In genomic region chr1:111275079-111275478, GRCh38 we compare ENCODE assay signal across 8 cellular contexts. TPM values are rescaled to one million over a fixed set of nuclear protein-coding genes. Genes with fewer than 3 reads are reported as not detected.
DNase-seq lines count a peak whose midpoint lies in the region; ATAC-seq, FAIRE-seq and TF ChIP-seq lines count a peak whose summit lies in the region.

No MANE protein-coding gene starts in this region.

- no peak overlapping the region for H3K27ac ChIP-seq in pancreas
- H3K27ac ChIP-seq in brain microvascular endothelial cell, result no peak overlapping the region

- no peak overlapping the region for H3K4me3 Mint-ChIP-seq in type B pancreatic cell

- no peaks in the 10 kb centered on the region for H3K4me1 Mint-ChIP-seq in type B pancreatic cell (ENCODE audit: unreplicated experiment)

- intact Hi-C loops in pancreas (cut with DNase I), result no loop called here

- H3K4me1 ChIP-seq in pancreas, result no peaks in the 10 kb centered on the region

- no peak overlapping the region for H3K27ac Mint-ChIP-seq in type B pancreatic cell

- H3K36me3 ChIP-seq in bronchial epithelial cell (ENCODE audit: control insufficient read depth, insufficient read depth, low read length) (no peaks in the 10 kb centered on the region), pancreas (no peaks in the 10 kb centered on the region), brain microvascular endothelial cell (replicated peaks) (no peaks in the 10 kb centered on the region)

- H3K9me3 Mint-ChIP-seq in type B pancreatic cell, result no peaks in the 10 kb centered on the region

- no peak for TF ChIP-seq POLR2A in GM12891 (IDR thresholded peaks at IDR 0.05; ENCODE audit: low read depth, low read length)

- TF ChIP-seq CTCF in bronchial epithelial cell (IDR thresholded peaks at IDR 0.05; ENCODE audit: insufficient read depth, low read length, severe bottlenecking), result no peak
- no peak for TF ChIP-seq CTCF in pancreas (IDR thresholded peaks at IDR 0.05)
- no peak for TF ChIP-seq CTCF in brain microvascular endothelial cell (IDR thresholded peaks at IDR 0.05; ENCODE audit: low read depth, low read length, missing control alignments)
- no peak for TF ChIP-seq CTCF in type B pancreatic cell (conservative IDR thresholded peaks at IDR 0.05)

- H3K9me3 ChIP-seq in pancreas, result no peaks in the 10 kb centered on the region

- DNase-seq in ELR (ENCODE audit: low read depth), result peak; percentile 66
- peak; percentile 97 for DNase-seq in M059J (ENCODE audit: low read depth)
- DNase-seq in bronchial epithelial cell (ENCODE audit: low read depth), result peak; percentile 77
- DNase-seq in pancreas, result no peak
- DNase-seq in brain microvascular endothelial cell, result no peak
- no peak for DNase-seq in type B pancreatic cell (ENCODE audit: extremely low spot score, unreplicated experiment)
- no peak for DNase-seq in GM12891 (ENCODE audit: insufficient read length, low spot score)

- in situ Hi-C loops in brain microvascular endothelial cell (cut with HindIII; ENCODE audit: low pct_ligation_motif_present, low sequenced_read_pairs), result no loop called here

- no peak overlapping the region for H3K4me3 ChIP-seq in bronchial epithelial cell (ENCODE audit: low read depth, low read length)
- no peak overlapping the region for H3K4me3 ChIP-seq in pancreas
- no peak overlapping the region for H3K4me3 ChIP-seq in brain microvascular endothelial cell (ENCODE audit: low read depth, low read length)

- peak in 3 of 4 donors; percentile 30 to 51 (median 43) for ATAC-seq in pancreas
- no peak for ATAC-seq in HG03159 (IDR thresholded peaks at IDR 0.05; ENCODE audit: unreplicated experiment)

- peaks cover 9% of the 10 kb centered on the region for H3K27me3 ChIP-seq in bronchial epithelial cell (ENCODE audit: control insufficient read depth, insufficient read depth, low read length)
- H3K27me3 ChIP-seq in pancreas, result peaks cover 0 to 21% (median 10%) of the 10 kb centered on the region in 4 donors
- peaks cover 20% of the 10 kb centered on the region for H3K27me3 ChIP-seq in brain microvascular endothelial cell (replicated peaks)

- H3K27me3 Mint-ChIP-seq in type B pancreatic cell, result no peaks in the 10 kb centered on the region

- 79 to 91% methylated on average over 1 of the region's 1 CpG for WGBS in pancreas, 2 donors

- FAIRE-seq in bronchial epithelial cell (lab: Jason Lieb, UNC), result no peak
- FAIRE-seq in pancreas (lab: Jason Lieb, UNC), result no peak
- no peak for FAIRE-seq in GM12891 (lab: Jason Lieb, UNC)

- H3K36me3 Mint-ChIP-seq in type B pancreatic cell, result no peaks in the 10 kb centered on the region

TF ChIP-seq in GM12891, 5 proteins besides CTCF, POLR2A, EP300 and RAD21:
- no peak for TF ChIP-seq POU2F2 (IDR thresholded peaks at IDR 0.05; ENCODE audit: low read depth, low read length)
- no peak for TF ChIP-seq SPI1 (IDR thresholded peaks at IDR 0.05; ENCODE audit: low read depth, low read length)
- no peak for TF ChIP-seq POLR2AphosphoS5 (IDR thresholded peaks at IDR 0.05; ENCODE audit: low read depth, low read length)
- no peak for TF ChIP-seq TAF1 (IDR thresholded peaks at IDR 0.05; ENCODE audit: low read depth, low read length)
- TF ChIP-seq PAX5 (IDR thresholded peaks at IDR 0.05; ENCODE audit: insufficient read depth, low read length, severe bottlenecking), result no peak

RNA-seq across cellular contexts. Expression of gene CHIA, which starts 15.6 kb away (rescaled TPM):
- total RNA-seq in M059J (2014; rRNA removed; shearing (Covaris generic)), result not detected in 2 replicates
- total RNA-seq in bronchial epithelial cell, result not detected in 2 replicates
- not detected for total RNA-seq in pancreas
- polyA plus RNA-seq in pancreas, result under 1 TPM in 1 of 2 donors, not detected in 1; 0.05 TPM
- 1.3 and 1.9 TPM in 2 replicates for total RNA-seq in type B pancreatic cell (ENCODE audit: low replicate concordance)
- not detected for polyA plus RNA-seq in GM12891 (2012; ENCODE audit: low read depth, missing spikeins)

RNA-seq across cellular contexts. Expression of gene CHI3L2, which starts 47.6 kb away (rescaled TPM):
- total RNA-seq in M059J (2014; rRNA removed; shearing (Covaris generic)), result 0.15 and 0.37 TPM in 2 replicates
- 0.26 TPM in 1 of 2 replicates, not detected in the other for total RNA-seq in bronchial epithelial cell
- total RNA-seq in pancreas, result 1 to 10 TPM in 1 of 6 donors, under 1 TPM in 2, not detected in 3; 0.66 to 1.2 (median 0.95) TPM
- polyA plus RNA-seq in pancreas, result under 1 TPM; 0.07 to 0.30 TPM
- 0.72 and 3.4 TPM in 2 replicates for total RNA-seq in type B pancreatic cell (ENCODE audit: low replicate concordance)
- polyA plus RNA-seq in GM12891 (2012; ENCODE audit: low read depth, missing spikeins), result 273 TPM

Comparison
In these comparisons a context has a peak if more than half of its experiments do, and no peak if none do; other contexts are left out.
1. DNase-seq: peak in ELR (single experiment), M059J (single experiment) and bronchial epithelial cell (single experiment); none in pancreas (0 of 6), brain microvascular endothelial cell (single experiment), type B pancreatic cell (single experiment) and GM12891 (single experiment).